13 cellular contexts compared by ENCODE assay signal in the genomic region with DNA sequence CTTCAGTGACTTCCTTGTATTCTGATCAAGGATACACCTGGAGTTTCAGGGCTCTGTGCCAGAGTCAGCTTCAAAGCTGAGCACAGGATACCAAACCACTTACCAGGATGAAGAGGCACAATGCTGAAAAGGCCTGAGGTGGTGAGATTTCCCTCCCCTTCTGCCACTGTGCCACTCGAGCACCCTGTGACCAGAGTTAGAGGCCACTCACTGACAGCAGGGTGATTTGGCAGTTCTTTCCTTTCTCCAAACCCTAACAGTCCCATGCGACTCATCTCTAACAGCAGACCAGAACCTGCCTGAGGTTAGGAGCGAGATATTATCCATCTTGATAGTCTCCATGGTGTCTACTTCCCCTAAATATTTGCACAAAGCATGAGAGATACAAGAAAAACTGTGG. TPM values are rescaled to one million over a fixed set of nuclear protein-coding genes. Genes with fewer than 3 reads are reported as not detected.
DNase-seq lines count a peak whose midpoint lies in the region; ATAC-seq and TF ChIP-seq lines count a peak whose summit lies in the region.
"Had no signal": no experiment of that assay in that cellular context is flagged by ENCODE, and none has a peak within 500 bp of the region (broad histone marks: within the 10 kb centered on the region; RNA-seq: fewer than 3 reads in every experiment).

No MANE protein-coding gene starts in this region.

- peaks cover 18 to 30% (median 29%) of the 10 kb centered on the region in 3 donors for H3K4me1 Mint-ChIP-seq in IgD-negative memory B cell
- peaks cover 57% of the 10 kb centered on the region for H3K4me1 Mint-ChIP-seq in activated T-helper 1 cell treated with anti-CD3 and anti-CD28 coated beads, Interleukin-12 subunit alpha, Interleukin-12 subunit beta, Interleukin-2, Interleukin-4 antibody, amounts not matched to agents 30 ng/mL and 10 ng/mL and 1 ng/mL, durations not matched to agents 14 hours and 24 hours and 36 hours (ENCODE audit: low read depth)

- peak; percentile 56 for DNase-seq in DMS79 treated with DMSO at 0.1 percent for 48 hours (lab: John Stamatoyannopoulos, UW)
- no peak for DNase-seq in activated T-helper 1 cell treated with anti-CD3 and anti-CD28 coated beads, Interleukin-12 subunit alpha, Interleukin-12 subunit beta, Interleukin-2, Interleukin-4 antibody, amounts not matched to agents 30 ng/mL and 10 ng/mL and 1 ng/mL, durations not matched to agents 14 hours and 24 hours and 36 hours (ENCODE audit: low spot score)
- DNase-seq in GM10266 (ENCODE audit: extremely low spot score), result no peak
- no peak for DNase-seq in lower lobe of right lung
- DNase-seq: activated CD8-positive, alpha-beta memory T cell treated with anti-CD3 and anti-CD28 coated beads, Interleukin-2, amount 50 U/mL, for 4 hours; caudate nucleus; EL; NCI-H526; posterior cingulate gyrus; stimulated activated CD4-positive, alpha-beta T cell treated with anti-CD3 and anti-CD28 coated beads, Interleukin-4, amount 100 ng/mL, for 1 hour had no signal

- peak overlapping the region in 1 of 2 donors; percentile 89 for H3K9ac ChIP-seq in mucosa of rectum (ENCODE audit: low read depth in 1 of 2, low read length in 2 of 2)

- H3K27ac Mint-ChIP-seq in IgD-negative memory B cell, result peak overlapping the region; percentile 35 to 96 (median 53)
- H3K27ac Mint-ChIP-seq in activated T-helper 1 cell treated with anti-CD3 and anti-CD28 coated beads, Interleukin-12 subunit alpha, Interleukin-12 subunit beta, Interleukin-2, Interleukin-4 antibody, amounts not matched to agents 30 ng/mL and 10 ng/mL and 1 ng/mL, durations not matched to agents 14 hours and 24 hours and 36 hours, result peak overlapping the region; percentile 93

- peaks cover 0 to 16% of the 10 kb centered on the region in 2 donors for H3K36me3 ChIP-seq in mucosa of rectum (ENCODE audit: control insufficient read depth in 2 of 2, insufficient read depth in 2 of 2, low read length in 2 of 2)
- H3K36me3 ChIP-seq in lower lobe of right lung, result peaks cover 9% of the 10 kb centered on the region

- H3K9me3 ChIP-seq in mucosa of rectum (ENCODE audit: control insufficient read depth in 2 of 2, low read length in 2 of 2) (no peaks in the 10 kb centered on the region), lower lobe of right lung (no peaks in the 10 kb centered on the region)

- H3K4me3 ChIP-seq in mucosa of rectum (ENCODE audit: low read length in 2 of 2) (peak overlapping the region; percentile 17 to 78), lower lobe of right lung (no peak overlapping the region)

- ATAC-seq in HG02884 (IDR thresholded peaks at IDR 0.05; ENCODE audit: unreplicated experiment) (no peak), lower lobe of right lung (no peak)

- H3K27ac ChIP-seq in mucosa of rectum (ENCODE audit: low read depth in 2 of 2, low read length in 2 of 2), result peak overlapping the region; percentile 96 to 97
- H3K27ac ChIP-seq in lower lobe of right lung, result no peak overlapping the region

- H3K4me1 ChIP-seq in mucosa of rectum (ENCODE audit: control insufficient read depth in 2 of 2, insufficient read depth in 2 of 2, low read length in 2 of 2) (peaks cover 7 to 24% of the 10 kb centered on the region in 2 donors), lower lobe of right lung (peaks cover 24% of the 10 kb centered on the region)

- intact Hi-C loops in activated T-helper 1 cell treated with anti-CD3 and anti-CD28 coated beads, Interleukin-12 subunit alpha, Interleukin-12 subunit beta, Interleukin-2, Interleukin-4 antibody, amounts not matched to agents 30 ng/mL and 10 ng/mL and 1 ng/mL, durations not matched to agents 14 hours and 24 hours and 36 hours (cut with micrococcal nuclease), result loop anchor here (2.0 to 10.0 kb wide), 9 partner anchors 364 to 1131 kb away; a partner anchor contains a TSS
- intact Hi-C loops in lower lobe of right lung (cut with DNase I), result no loop called here

- TF ChIP-seq CTCF in GM10266 (IDR thresholded peaks at IDR 0.05; ENCODE audit: control insufficient read depth, insufficient read depth, low read depth, missing control alignments) (no peak), lower lobe of right lung (IDR thresholded peaks at IDR 0.05) (no peak)

- H3K27me3 ChIP-seq in mucosa of rectum (ENCODE audit: control insufficient read depth in 2 of 2, insufficient read depth in 2 of 2, low read length in 2 of 2) (no peaks in the 10 kb centered on the region), lower lobe of right lung (ENCODE audit: low read depth) (no peaks in the 10 kb centered on the region)

- no peaks in the 10 kb centered on the region for H3K9me3 Mint-ChIP-seq in IgD-negative memory B cell
- peaks cover 6% of the 10 kb centered on the region for H3K9me3 Mint-ChIP-seq in activated T-helper 1 cell treated with anti-CD3 and anti-CD28 coated beads, Interleukin-12 subunit alpha, Interleukin-12 subunit beta, Interleukin-2, Interleukin-4 antibody, amounts not matched to agents 30 ng/mL and 10 ng/mL and 1 ng/mL, durations not matched to agents 14 hours and 24 hours and 36 hours

- H3K4me3 Mint-ChIP-seq in IgD-negative memory B cell, result peak overlapping the region in 1 of 4 donors; percentile 94
- peak overlapping the region; percentile 93 for H3K4me3 Mint-ChIP-seq in activated T-helper 1 cell treated with anti-CD3 and anti-CD28 coated beads, Interleukin-12 subunit alpha, Interleukin-12 subunit beta, Interleukin-2, Interleukin-4 antibody, amounts not matched to agents 30 ng/mL and 10 ng/mL and 1 ng/mL, durations not matched to agents 14 hours and 24 hours and 36 hours

- H3K27me3 Mint-ChIP-seq in IgD-negative memory B cell, result no peaks in the 10 kb centered on the region
- H3K27me3 Mint-ChIP-seq in activated T-helper 1 cell treated with anti-CD3 and anti-CD28 coated beads, Interleukin-12 subunit alpha, Interleukin-12 subunit beta, Interleukin-2, Interleukin-4 antibody, amounts not matched to agents 30 ng/mL and 10 ng/mL and 1 ng/mL, durations not matched to agents 14 hours and 24 hours and 36 hours (ENCODE audit: insufficient read depth), result no peaks in the 10 kb centered on the region

- H3K36me3 Mint-ChIP-seq in IgD-negative memory B cell, result peaks cover 2% of the 10 kb centered on the region
- H3K36me3 Mint-ChIP-seq in activated T-helper 1 cell treated with anti-CD3 and anti-CD28 coated beads, Interleukin-12 subunit alpha, Interleukin-12 subunit beta, Interleukin-2, Interleukin-4 antibody, amounts not matched to agents 30 ng/mL and 10 ng/mL and 1 ng/mL, durations not matched to agents 14 hours and 24 hours and 36 hours (ENCODE audit: low read depth), result peaks cover 49% of the 10 kb centered on the region

RNA-seq across cellular contexts. Expression of a gene that starts 1.8 kb away (rescaled TPM):
- 28.7 TPM for polyA plus RNA-seq in IgD-negative memory B cell
- 43.8 and 44.8 TPM in 2 replicates for total RNA-seq in activated T-helper 1 cell treated with anti-CD3 and anti-CD28 coated beads, Interleukin-12 subunit alpha, Interleukin-12 subunit beta, Interleukin-2, Interleukin-4 antibody, amounts not matched to agents 30 ng/mL and 10 ng/mL and 1 ng/mL, durations not matched to agents 14 hours and 24 hours and 36 hours
- 15.9 TPM for total RNA-seq in lower lobe of right lung

RNA-seq across cellular contexts. Expression of a gene that starts 14.4 kb away (rescaled TPM):
- polyA plus RNA-seq in IgD-negative memory B cell, result 0.35 TPM
- total RNA-seq in activated T-helper 1 cell treated with anti-CD3 and anti-CD28 coated beads, Interleukin-12 subunit alpha, Interleukin-12 subunit beta, Interleukin-2, Interleukin-4 antibody, amounts not matched to agents 30 ng/mL and 10 ng/mL and 1 ng/mL, durations not matched to agents 14 hours and 24 hours and 36 hours, result 60.4 and 61.7 TPM in 2 replicates
- 16.5 TPM for total RNA-seq in lower lobe of right lung
